Comparison of ENCODE assay signal across 18 cellular contexts in the genomic region with DNA sequence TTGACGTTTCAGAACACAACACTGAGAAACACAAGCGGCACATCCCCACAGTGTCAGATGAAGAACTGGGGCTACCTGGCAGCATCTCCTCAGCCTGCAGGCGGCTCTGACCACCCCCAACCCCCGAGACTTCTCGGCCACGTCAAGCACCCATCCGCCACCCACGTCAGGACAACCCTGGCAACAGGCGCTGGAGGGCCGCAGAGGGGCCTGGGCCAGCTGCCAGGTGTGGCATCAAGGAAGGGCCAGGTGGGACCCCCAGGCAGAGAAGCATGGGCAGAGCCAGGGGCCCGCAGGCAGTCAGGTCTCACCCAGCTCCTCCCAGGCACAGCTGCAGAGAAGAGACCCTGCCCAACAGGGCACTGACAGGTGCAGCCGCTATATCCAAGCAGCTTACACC.
"Had no signal": no experiment of that assay in that cellular context is flagged by ENCODE, and none has a peak within 500 bp of the region (broad histone marks: within the 10 kb centered on the region; RNA-seq: fewer than 3 reads in every experiment).

No MANE protein-coding gene starts in this region.

- DNase-seq: dermis blood vessel endothelial cell; endodermal cell; foreskin melanocyte; islet precursor cell; mesendoderm; naive thymus-derived CD4-positive, alpha-beta T cell; occipital lobe; small intestine; stimulated activated CD4-positive, alpha-beta T cell treated with anti-CD3 and anti-CD28 coated beads, Interleukin-2, amount 100 ng/mL, for 48 hours; stimulated activated naive CD8-positive, alpha-beta T cell treated with anti-CD3 and anti-CD28 coated beads, Interleukin-15, Interleukin-2, amounts not matched to agents 100 U/mL and 50 U/mL, for 24 hours; thyroid gland had no signal

- H3K4me1 ChIP-seq: neural progenitor cell, parathyroid adenoma, suprapubic skin, thyroid gland had no signal

- H3K36me3 ChIP-seq: neural progenitor cell had no signal

- H3K9me3 ChIP-seq: heart left ventricle, left lung, suprapubic skin, thyroid gland had no signal

- H3K4me3 ChIP-seq: heart left ventricle, left lung, neural progenitor cell, suprapubic skin, thyroid gland had no signal

- H3K27ac ChIP-seq: heart left ventricle, left lung, neural progenitor cell, parathyroid adenoma, suprapubic skin, thyroid gland had no signal

- H3K27me3 ChIP-seq: heart left ventricle, left lung, neural progenitor cell, suprapubic skin, thyroid gland had no signal

- ATAC-seq: heart left ventricle; left lung; naive thymus-derived CD4-positive, alpha-beta T cell; stimulated activated naive CD8-positive, alpha-beta T cell treated with anti-CD3 and anti-CD28 coated beads, Interleukin-15, Interleukin-2, amounts not matched to agents 100 U/mL and 50 U/mL, for 24 hours had no signal

- H3K9ac ChIP-seq: neural progenitor cell, parathyroid adenoma had no signal

- FAIRE-seq: colon, small intestine, urothelium cell line had no signal
